In genomic region chr7:150428671-150429451, GRCh38 we compare ENCODE assay signal across 9 cellular contexts. TPM values are rescaled to one million over a fixed set of nuclear protein-coding genes. Genes with fewer than 3 reads are reported as not detected.
A peak's percentile ranks its signal among the peaks of the same experiment; 100 is the strongest.
DNase-seq lines count a peak whose midpoint lies in the region; ATAC-seq and TF ChIP-seq lines count a peak whose summit lies in the region.
"Had no signal": no experiment of that assay in that cellular context is flagged by ENCODE, and none has a peak within 500 bp of the region (broad histone marks: within the 10 kb centered on the region; RNA-seq: fewer than 3 reads in every experiment).

No MANE protein-coding gene starts in this region.

- no peaks in the 10 kb centered on the region for H3K27me3 ChIP-seq in body of pancreas

- no peak overlapping the region for H3K27ac ChIP-seq in body of pancreas
- H3K27ac ChIP-seq: tibial artery had no signal

- intact Hi-C loops in body of pancreas (cut with DNase I), result no loop called here

- ATAC-seq in HG02642 (IDR thresholded peaks at IDR 0.05; ENCODE audit: poor library complexity, unreplicated experiment) (peak; percentile 47), body of pancreas (no peak), HG02885 (IDR thresholded peaks at IDR 0.05; ENCODE audit: poor library complexity, unreplicated experiment) (no peak), GM19328 (IDR thresholded peaks at IDR 0.05; ENCODE audit: unreplicated experiment) (no peak)

- WGBS in body of pancreas, 2 donors, result 42 to 47% methylated on average over 11 of the region's 11 CpGs

- no peaks in the 10 kb centered on the region for H3K36me3 ChIP-seq in body of pancreas (replicated peaks in 1 of 2; ENCODE audit: insufficient read depth in 1 of 2, low read depth in 2 of 2)
- H3K36me3 ChIP-seq: tibial artery had no signal

- H3K4me3 ChIP-seq in GM12865 (ENCODE audit: low read depth, low read length), result no peak overlapping the region
- H3K4me3 ChIP-seq in body of pancreas, result no peak overlapping the region
- H3K4me3 ChIP-seq: tibial artery had no signal

- DNase-seq in GM12865 (ENCODE audit: low read depth), result peak; percentile 69
- DNase-seq in NCI-H446 (lab: John Stamatoyannopoulos, UW), result peak; percentile 67 to 89
- DNase-seq in body of pancreas, result peak; percentile 18 to 70 (median 58)
- DNase-seq in mesenteric fat pad (ENCODE audit: low spot score), result peak; percentile 41
- DNase-seq: T-cell had no signal

- TF ChIP-seq POLR2A in body of pancreas (IDR thresholded peaks at IDR 0.05), result no peak

- TF ChIP-seq CTCF in GM12865 (IDR thresholded peaks at IDR 0.05; ENCODE audit: insufficient read depth, low read depth, low read length, missing control alignments) (no peak), body of pancreas (IDR thresholded peaks at IDR 0.05) (no peak)

- H3K9me3 ChIP-seq in body of pancreas, result no peaks in the 10 kb centered on the region
- H3K9me3 ChIP-seq: tibial artery had no signal

- H3K4me1 ChIP-seq in body of pancreas, result peaks cover 7% of the 10 kb centered on the region

RNA-seq across cellular contexts. Expression of gene GIMAP8, which starts 21.6 kb away (rescaled TPM):
- total RNA-seq in body of pancreas (1 to 10 TPM in 1 of 2 donors, under 1 TPM in 1; 0.99 to 5.4 TPM), mesenteric fat pad (22.0 TPM)

RNA-seq across cellular contexts. Expression of gene ZNF775, which starts 49.7 kb away (rescaled TPM):
- total RNA-seq in body of pancreas (10 to 100 TPM in 1 of 2 donors, 1 to 10 TPM in 1; 6.0 to 10.2 TPM), mesenteric fat pad (1.6 TPM)
